ENCODE assay signal across 8 cellular contexts in the genomic region with DNA sequence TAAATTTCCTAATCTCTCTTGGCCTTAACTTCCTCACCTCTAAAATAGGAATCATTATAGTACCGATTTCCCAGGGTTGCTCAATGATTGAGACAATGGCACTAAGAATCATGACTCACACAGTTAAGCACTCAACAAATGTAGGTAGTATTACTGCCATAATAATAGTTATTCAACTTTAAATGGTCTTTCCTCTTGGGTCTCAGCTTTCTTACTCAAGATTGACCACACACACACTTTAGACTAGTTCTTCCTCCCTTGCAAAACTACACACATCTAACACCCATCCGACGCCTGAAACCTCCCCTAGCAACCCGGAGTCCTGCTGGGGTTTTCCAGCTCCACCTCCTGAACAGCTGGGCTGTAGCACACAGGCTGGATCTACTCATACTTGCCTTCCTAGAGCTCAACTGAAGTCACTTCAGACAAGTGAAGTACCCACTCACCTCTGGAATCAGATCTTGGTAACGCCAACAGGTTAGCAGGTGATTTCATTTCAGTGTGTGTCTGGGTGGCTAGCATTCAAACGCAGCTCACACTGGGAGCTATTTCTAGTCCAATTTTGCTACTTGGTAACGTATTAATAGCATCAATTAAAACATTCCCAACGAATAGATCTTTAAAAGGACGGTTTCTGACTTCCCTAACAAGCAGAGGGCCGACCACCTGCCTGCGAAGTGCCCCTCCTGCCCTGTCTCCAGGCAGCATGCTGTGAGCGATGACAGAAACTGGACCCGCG. TPM values are rescaled to one million over a fixed set of nuclear protein-coding genes. Genes with fewer than 3 reads are reported as not detected.
DNase-seq lines count a peak whose midpoint lies in the region; ATAC-seq and TF ChIP-seq lines count a peak whose summit lies in the region.

No MANE protein-coding gene starts in this region.

- 3 to 5% (median 4%) methylated on average over 11 to 14 of the region's 14 CpGs for WGBS in adrenal gland, 4 donors

- peak overlapping the region; percentile 37 to 83 (median 60) for H3K27ac Mint-ChIP-seq in immature natural killer cell

- no peaks in the 10 kb centered on the region for H3K36me3 ChIP-seq in adrenal gland (replicated peaks in 1 of 2)

- H3K4me3 Mint-ChIP-seq in immature natural killer cell: peak overlapping the region; percentile 52 to 85 (median 81)

- in situ Hi-C loops in SK-MEL-5 (cut with HindIII; ENCODE audit: low pct_unique_long_range_greater_than_20kb, low sequenced_read_pairs): no loop called here

- intact Hi-C loops in adrenal gland (cut with DNase I): no loop called here

- H3K9me3 ChIP-seq in adrenal gland (replicated peaks in 1 of 3): no peaks in the 10 kb centered on the region

- H3K4me1 Mint-ChIP-seq in immature natural killer cell: peaks cover 49 to 61% of the 10 kb centered on the region in 2 donors

- peak overlapping the region in 3 of 5 donors; percentile 54 to 85 (median 80) for H3K27ac ChIP-seq in adrenal gland

- peak; percentile 44 for ATAC-seq in GM21619 (IDR thresholded peaks at IDR 0.05; ENCODE audit: unreplicated experiment)

- peaks cover 6 to 12% of the 10 kb centered on the region in 2 donors for H3K4me1 ChIP-seq in adrenal gland (replicated peaks in 1 of 2)

- DNase-seq in GF-D8 (lab: John Stamatoyannopoulos, UW) (peak; percentile 64), HuH-7.5 (ENCODE audit: low spot score) (peak; percentile 53), SK-MEL-5 (ENCODE audit: low read depth, low spot score) (peak; percentile 43), adrenal gland (peak in 6 of 7 donors; percentile 16 to 56 (median 37)), immature natural killer cell (peak; percentile 27 to 42 (median 27)), occipital lobe (lab: John Stamatoyannopoulos, UW) (no peak)
- peak in 3 of 4 experiments; percentile 27 to 46 (median 30) for DNase-seq in stimulated activated CD4-positive, alpha-beta T cell treated with anti-CD3 and anti-CD28 coated beads, Interleukin-1b, Interleukin-23, amount 100 ng/mL, for 24 hours (ENCODE audit: low read depth in 4 of 4, low spot score in 1 of 4)

- TF ChIP-seq POLR2A in adrenal gland (IDR thresholded peaks at IDR 0.05): no peak

- no peak for TF ChIP-seq CTCF in adrenal gland (IDR thresholded peaks at IDR 0.05)

- H3K27me3 Mint-ChIP-seq in immature natural killer cell (ENCODE audit: low read depth in 3 of 3): peaks cover 4 to 10% (median 7%) of the 10 kb centered on the region in 3 donors

- H3K36me3 Mint-ChIP-seq in immature natural killer cell: peaks cover 0 to 6% (median 0%) of the 10 kb centered on the region in 3 donors

- H3K4me3 ChIP-seq in adrenal gland: peak overlapping the region in 3 of 4 donors; percentile 68 to 90 (median 81)

- H3K27me3 ChIP-seq in adrenal gland: no peaks in the 10 kb centered on the region

- H3K9me3 Mint-ChIP-seq in immature natural killer cell: no peaks in the 10 kb centered on the region

RNA-seq across cellular contexts. Expression of gene UXS1, which starts 1.2 kb away (rescaled TPM):
- 21.6 and 25.8 TPM in 2 replicates for total RNA-seq in SK-MEL-5 (2014; rRNA removed; shearing (Covaris generic))
- polyA plus RNA-seq in SK-MEL-5 (2015; cell fraction: cytosol; rRNA removed): 81.7 and 107 TPM in 2 replicates
- polyA plus RNA-seq in SK-MEL-5 (2015; cell fraction: nucleus; rRNA removed): 38.8 and 46.0 TPM in 2 replicates
- 100 to 1,000 TPM in 1 of 8 donors, 10 to 100 TPM in 7; 16.4 to 145 (median 22.3) TPM for total RNA-seq in adrenal gland
- 10 to 100 TPM in 1 of 3 donors, 1 to 10 TPM in 2; 5.7 to 28.0 (median 6.7) TPM for polyA plus RNA-seq in adrenal gland
- 10 to 100 TPM; 41.9 to 62.3 (median 47.5) TPM for polyA plus RNA-seq in immature natural killer cell
- total RNA-seq in occipital lobe: 98.6 TPM
